In genomic region chr13:95644611-95645052, GRCh38 we compare ENCODE assay signal across 9 cellular contexts. TPM values are rescaled to one million over a fixed set of nuclear protein-coding genes. Genes with fewer than 3 reads are reported as not detected.
DNase-seq lines count a peak whose midpoint lies in the region; ATAC-seq, FAIRE-seq and TF ChIP-seq lines count a peak whose summit lies in the region.
"Had no signal": no experiment of that assay in that cellular context is flagged by ENCODE, and none has a peak within 500 bp of the region (broad histone marks: within the 10 kb centered on the region; RNA-seq: fewer than 3 reads in every experiment).

DZIP1 (minus strand) TSS chr13:95644706; CDS start chr13:95642029, 2,677 bp downstream.

- POLR2A ChIA-PET in GM12878 (lab: Charles Lee), result no interaction called here

- peak; percentile 76 for DNase-seq in A172 (ENCODE audit: low spot score)
- DNase-seq in GM10266 (ENCODE audit: extremely low spot score), result peak; percentile 53
- peak; percentile 69 for DNase-seq in NCI-H82 treated with DMSO at 0.1 percent for 48 hours (lab: John Stamatoyannopoulos, UW; ENCODE audit: unreplicated experiment)
- DNase-seq in GM12878 (ENCODE audit: low read depth, low spot score), result no peak
- peak in 46 of 51 donors; percentile 8 to 84 (median 60) for DNase-seq in hypothalamus (lab: John Stamatoyannopoulos, UW)
- DNase-seq in progenitor cell of endocrine pancreas (ENCODE audit: low spot score, unreplicated experiment), result peak; percentile 59
- no peak for DNase-seq in NCI-H2029 (lab: John Stamatoyannopoulos, UW)

- no peaks in the 10 kb centered on the region for H4K20me1 ChIP-seq in GM12878 (ENCODE audit: control insufficient read depth, insufficient read depth)

- H3K9me3 ChIP-seq in GM12878 (replicated peaks; ENCODE audit: control insufficient read depth, insufficient read depth, low read length), result no peaks in the 10 kb centered on the region

- CTCF ChIA-PET in GM12878 (lab: Yijun Ruan, JAX), result interaction anchor here (1.0 kb wide), 1 partner anchor 19 kb away, joined by 3 read pairs; no protein-coding TSS in a partner anchor

- H3K4me2 ChIP-seq in GM12878 (ENCODE audit: control insufficient read depth, insufficient read depth), result peak within 1 kb of the TSS; percentile 89

- TF ChIP-seq RAD21 in GM12878 (IDR thresholded peaks at IDR 0.05; ENCODE audit: insufficient read depth, low read depth, low read length), result no peak

- H3K36me3 Mint-ChIP-seq in progenitor cell of endocrine pancreas (ENCODE audit: insufficient read depth), result peaks cover 5% of the 10 kb centered on the region

- H3K4me3 ChIP-seq in GM12878, result peak within 1 kb of the TSS; percentile 64

- H3K27me3 Mint-ChIP-seq in progenitor cell of endocrine pancreas, result no peaks in the 10 kb centered on the region

- in situ Hi-C loops in GM12878 (cut with MboI), result no loop called here

- H3K27me3 ChIP-seq in GM12878 (replicated peaks in 1 of 2; ENCODE audit: control insufficient read depth in 2 of 2, insufficient read depth in 2 of 2, low read length in 1 of 2), result peaks cover 0 to 4% of the 10 kb centered on the region in 2 experiments; a peak in 2 of 4 replicates

- peak; percentile 55; the same call in 1 of the 2 replicates for TF ChIP-seq POLR2A in GM12878 (IDR thresholded peaks at IDR 0.05; ENCODE audit: low read depth, low read length)

- H3K36me3 ChIP-seq in GM12878 (ENCODE audit: control insufficient read depth in 2 of 2, insufficient read depth in 2 of 2, low read length in 1 of 2), result no peaks in the 10 kb centered on the region

- H2AFZ ChIP-seq in GM12878 (ENCODE audit: control insufficient read depth, low read depth, low read length), result peak within 1 kb of the TSS; percentile 76

- TF ChIP-seq CTCF in GM10266 (IDR thresholded peaks at IDR 0.05; ENCODE audit: control insufficient read depth, insufficient read depth, low read depth, missing control alignments) (no peak), GM12878 (IDR thresholded peaks at IDR 0.05 in 2 of 3, conservative IDR thresholded peaks at IDR 0.05 in 1 of 3; ENCODE audit: control insufficient read depth in 2 of 3, extremely low read depth in 1 of 3, insufficient read depth in 1 of 3, low read depth in 3 of 3, low read length in 3 of 3) (no peak), progenitor cell of endocrine pancreas (IDR thresholded peaks at IDR 0.05; ENCODE audit: unreplicated experiment) (no peak)

- no peaks in the 10 kb centered on the region for H3K9me3 Mint-ChIP-seq in progenitor cell of endocrine pancreas (ENCODE audit: low read depth)

- WGBS in GM12878 (ENCODE audit: insufficient coverage, insufficient replicate concordance, low lambda C conversion rate, missing lambda C conversion rate), result 4% methylated on average over 19 of the region's 30 CpGs

- H3K4me1 ChIP-seq in GM12878 (ENCODE audit: control insufficient read depth, insufficient read depth, low read length), result no peaks in the 10 kb centered on the region

- H3K27ac ChIP-seq in GM12878 (ENCODE audit: control insufficient read depth, insufficient read depth), result no peak within 1 kb of the TSS

- RAD21 ChIA-PET in GM12878 (lab: Charles Lee; ENCODE audit: unreplicated experiment), result no interaction called here

- peak within 1 kb of the TSS; percentile 93 for H3K27ac Mint-ChIP-seq in progenitor cell of endocrine pancreas

- no peak for TF ChIP-seq EP300 in GM12878 (IDR thresholded peaks at IDR 0.05; ENCODE audit: borderline replicate concordance in 1 of 2, control insufficient read depth in 1 of 2, low read depth in 2 of 2, low read length in 2 of 2)

- SMC1A ChIA-PET in GM12878 (lab: Charles Lee; ENCODE audit: uncharacterized antibody, unreplicated experiment), result no interaction called here

- FAIRE-seq in GM12878 (lab: Jason Lieb, UNC), result no peak

- no TSS peak for BruUV-seq in GM12878 (replicated peaks; lab: Mats Ljungman, UMichigan)

- peak within 1 kb of the TSS; percentile 90 for H3K4me3 Mint-ChIP-seq in progenitor cell of endocrine pancreas (ENCODE audit: low read depth)

- intact Hi-C loops in GM12878 (cut with micrococcal nuclease; ENCODE audit: unreplicated experiment), result no loop called here

- H3K79me2 ChIP-seq in GM12878 (ENCODE audit: control insufficient read depth, insufficient read depth, low read length), result no peaks in the 10 kb centered on the region; the same call in 1 of the 2 replicates

- ATAC-seq in HG03066 (IDR thresholded peaks at IDR 0.05; ENCODE audit: low read depth, unreplicated experiment), result peak; percentile 57
- peak; percentile 81 for ATAC-seq in GM12878
- ATAC-seq: HCT116 had no signal

- peaks cover 18% of the 10 kb centered on the region for H3K4me1 Mint-ChIP-seq in progenitor cell of endocrine pancreas (ENCODE audit: low read depth)

- peak within 1 kb of the TSS; percentile 37; the same call in 1 of the 2 replicates for H3K9ac ChIP-seq in GM12878 (ENCODE audit: control insufficient read depth, insufficient read depth, low read length)

TF ChIP-seq in GM12878, 131 proteins besides CTCF, POLR2A, EP300 and RAD21:
- TF ChIP-seq SREBF2 (IDR thresholded peaks at IDR 0.05; ENCODE audit: low read length) (no peak), SRF (IDR thresholded peaks at IDR 0.05; ENCODE audit: low read depth in 2 of 2, low read length in 2 of 2) (no peak), NKRF (conservative IDR thresholded peaks at IDR 0.05) (no peak), USF1 (IDR thresholded peaks at IDR 0.05; ENCODE audit: borderline replicate concordance, extremely low read length, insufficient read depth, low read depth, low read length) (peak; percentile 73)

RNA-seq across cellular contexts. Expression of gene DZIP1, which starts in this region (rescaled TPM):
- total RNA-seq in A172 (2014; rRNA removed; shearing (Covaris generic)), result 23.0 and 35.0 TPM in 2 replicates
- total RNA-seq in GM12878 (2013; cell fraction: nucleolus; rRNA removed), result not detected in 2 replicates
- 0.56 and 0.60 TPM in 2 replicates for total RNA-seq in GM12878 (2014; rRNA removed)
- 0.54 and 0.69 TPM in 2 replicates for total RNA-seq in GM12878 (2014; rRNA removed; fragmentation: Illumina TruSeq; extraction: Trizol)
- total RNA-seq in GM12878 (2021), result 1.2 and 1.9 TPM in 2 replicates
- polyA plus RNA-seq in GM12878 (2011; ENCODE audit: low read depth), result 2.4 TPM
- 0.01 and 0.09 TPM in 2 replicates for polyA plus RNA-seq in GM12878 (2011; rRNA removed)
- 0.03 TPM in 2 replicates for polyA plus RNA-seq in GM12878 (2011; cell fraction: cytosol; rRNA removed)
- polyA plus RNA-seq in GM12878 (2011; cell fraction: nucleus; rRNA removed), result 0.04 and 0.10 TPM in 2 replicates
- 3.7 and 4.9 TPM in 2 replicates for polyA plus RNA-seq in GM12878 (2012)
- polyA plus RNA-seq in GM12878 (2014; fragmentation: Illumina TruSeq; extraction: Trizol), result 0.57 and 0.89 TPM in 2 replicates
- under 1 TPM; 0.27 to 0.68 TPM for polyA plus RNA-seq in GM12878 (2014; fragmentation: Nextera tagmentation; extraction: Ambion mirVana)
- polyA plus RNA-seq in GM12878 (2014; rRNA removed), result 0.74 and 1.1 TPM in 2 replicates
- polyA plus RNA-seq in GM12878 (2016; fragmentation: Nextera tagmentation; extraction: Ambion mirVana), result under 1 TPM; 0.23 to 0.40 TPM
- not detected in 2 replicates for polyA minus RNA-seq in GM12878 (2011; rRNA and poly(A)+ RNA removed)
- not detected in 2 replicates for polyA minus RNA-seq in GM12878 (2011; cell fraction: cytosol; rRNA and poly(A)+ RNA removed)
- polyA minus RNA-seq in GM12878 (2011; cell fraction: nucleus; rRNA and poly(A)+ RNA removed), result 0.19 TPM in 1 of 2 replicates, not detected in the other
- total RNA-seq in progenitor cell of endocrine pancreas, result 35.4 and 40.1 TPM in 2 replicates

Comparison
In these comparisons a context has a peak if more than half of its experiments do, and no peak if none do; other contexts are left out.
1. DNase-seq: peak in A172 (single experiment), GM10266 (single experiment), NCI-H82 treated with DMSO at 0.1 percent for 48 hours (single experiment), hypothalamus (46 of 51) and progenitor cell of endocrine pancreas (single experiment); none in GM12878 (single experiment) and NCI-H2029 (single experiment).